In the genomic region with DNA sequence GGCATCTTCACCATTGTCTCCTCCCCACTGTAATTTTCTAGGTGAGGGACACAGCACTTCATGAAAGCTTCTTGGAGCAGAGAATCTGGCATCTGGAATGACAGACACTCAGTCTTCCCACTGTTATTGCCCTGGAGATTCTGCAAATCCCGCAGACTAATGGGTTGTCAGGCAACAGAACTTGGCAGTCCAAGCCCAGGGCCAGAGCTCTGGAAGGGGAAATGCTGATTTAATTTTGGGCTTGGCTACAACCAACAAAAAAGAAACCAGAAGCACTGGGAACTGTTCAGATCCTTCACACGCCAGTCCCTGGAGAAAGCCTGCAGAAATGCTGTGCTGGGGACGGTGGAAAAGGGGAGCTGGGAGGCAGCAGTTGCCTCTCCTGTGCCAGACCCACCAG, we compare ENCODE assay signal across 13 cellular contexts.
A peak's percentile ranks its signal among the peaks of the same experiment; 100 is the strongest.
DNase-seq lines count a peak whose midpoint lies in the region; TF ChIP-seq lines count a peak whose summit lies in the region.
"Had no signal": no experiment of that assay in that cellular context is flagged by ENCODE, and none has a peak within 500 bp of the region (broad histone marks: within the 10 kb centered on the region; RNA-seq: fewer than 3 reads in every experiment).

No MANE protein-coding gene starts in this region.

- peaks cover 11% of the 10 kb centered on the region for H3K36me3 ChIP-seq in right atrium auricular region

- H3K4me1 ChIP-seq in right atrium auricular region = peaks cover 0 to 52% of the 10 kb centered on the region in 2 donors

- H3K9me3 ChIP-seq in right atrium auricular region = no peaks in the 10 kb centered on the region

- H3K27me3 ChIP-seq in right atrium auricular region = no peaks in the 10 kb centered on the region

- H3K27ac ChIP-seq in caudate nucleus (ENCODE audit: low read depth, low read length) (peak overlapping the region; percentile 58), right atrium auricular region (peak overlapping the region; percentile 70 to 83), skin epidermis (peak overlapping the region in 17 of 21 experiments; percentile 2 to 72 (median 37))

- H3K4me3 ChIP-seq in right atrium auricular region (peak overlapping the region in 1 of 2 donors; percentile 3), skin epidermis (no peak overlapping the region)

- no peak for TF ChIP-seq CTCF in right atrium auricular region (IDR thresholded peaks at IDR 0.05)

- peak; percentile 82 for DNase-seq in AG20443 (ENCODE audit: low spot score)
- peak in 20 of 61 donors; percentile 9 to 68 (median 24) for DNase-seq in caudate nucleus (lab: John Stamatoyannopoulos, UW)
- no peak for DNase-seq in right atrium auricular region (ENCODE audit: low spot score)
- no peak for DNase-seq in NK-92 (lab: John Stamatoyannopoulos, UW; ENCODE audit: unreplicated experiment)
- no peak for DNase-seq in NCI-H1092 treated with DMSO at 0.1 percent for 48 hours (lab: John Stamatoyannopoulos, UW)
- DNase-seq in ecto neural progenitor cell (ENCODE audit: low spot score) = no peak
- DNase-seq in NCI-H146 (lab: John Stamatoyannopoulos, UW) = no peak
- DNase-seq: activated CD8-positive, alpha-beta memory T cell treated with anti-CD3 and anti-CD28 coated beads, Interleukin-2, amount 50 U/mL, for 48 hours; DND-41; NCI-H1417 treated with DMSO at 0.1 percent for 48 hours; NCI-H69; SIG-M5 had no signal
